11 cellular contexts compared by ENCODE assay signal in genomic region chr2:111135910-111136297, GRCh38. TPM values are rescaled to one million over a fixed set of nuclear protein-coding genes. Genes with fewer than 3 reads are reported as not detected.
DNase-seq lines count a peak whose midpoint lies in the region; ATAC-seq and TF ChIP-seq lines count a peak whose summit lies in the region.
"Had no signal": no experiment of that assay in that cellular context is flagged by ENCODE, and none has a peak within 500 bp of the region (broad histone marks: within the 10 kb centered on the region; RNA-seq: fewer than 3 reads in every experiment).

No MANE protein-coding gene starts in this region.

- H3K36me3 ChIP-seq in osteoblast (ENCODE audit: insufficient read depth, low read length) = no peaks in the 10 kb centered on the region

- H3K9me3 ChIP-seq in osteoblast (ENCODE audit: low read depth, low read length) = no peaks in the 10 kb centered on the region
- no peaks in the 10 kb centered on the region for H3K9me3 ChIP-seq in CD4-positive, alpha-beta T cell (ENCODE audit: control insufficient read depth, low read length)

- ATAC-seq in CD4-positive, alpha-beta T cell (ENCODE audit: poor library complexity) = no peak
- no peak for ATAC-seq in GM19023 (IDR thresholded peaks at IDR 0.05; ENCODE audit: unreplicated experiment)

- H3K27ac Mint-ChIP-seq in CD4-positive, alpha-beta T cell = no peak overlapping the region
- no peak overlapping the region for H3K27ac Mint-ChIP-seq in activated T-cell treated with anti-CD3 and anti-CD28 coated beads, Interleukin-2, amount 50 U/mL, for 24 hours
- H3K27ac Mint-ChIP-seq: activated naive CD8-positive, alpha-beta T cell had no signal

- TF ChIP-seq CTCF in GM12872 (IDR thresholded peaks at IDR 0.05; ENCODE audit: insufficient read depth, low read depth, low read length) = peak; percentile 22; the same call in 1 of the 3 replicates
- TF ChIP-seq CTCF in fibroblast of mammary gland (conservative IDR thresholded peaks at IDR 0.05; ENCODE audit: control insufficient read depth, insufficient read depth, low read depth, low read length) = peak; percentile 50
- peak; percentile 56 for TF ChIP-seq CTCF in osteoblast (IDR thresholded peaks at IDR 0.05; ENCODE audit: extremely low read depth, low read depth, low read length)
- TF ChIP-seq CTCF in CD4-positive, alpha-beta T cell (IDR thresholded peaks at IDR 0.05) = no peak

- peaks cover 47% of the 10 kb centered on the region for H3K36me3 Mint-ChIP-seq in CD4-positive, alpha-beta T cell (ENCODE audit: low read depth)
- H3K36me3 Mint-ChIP-seq in activated T-cell treated with anti-CD3 and anti-CD28 coated beads, Interleukin-2, amount 50 U/mL, for 24 hours (ENCODE audit: low read depth) = peaks cover 96% of the 10 kb centered on the region

- H3K4me3 ChIP-seq in fibroblast of mammary gland (ENCODE audit: control insufficient read depth, low read depth, low read length) (no peak overlapping the region), osteoblast (ENCODE audit: insufficient read depth, low read length) (no peak overlapping the region)

- no peaks in the 10 kb centered on the region for H3K27me3 Mint-ChIP-seq in CD4-positive, alpha-beta T cell
- H3K27me3 Mint-ChIP-seq in activated T-cell treated with anti-CD3 and anti-CD28 coated beads, Interleukin-2, amount 50 U/mL, for 24 hours = no peaks in the 10 kb centered on the region
- H3K27me3 Mint-ChIP-seq: activated naive CD8-positive, alpha-beta T cell had no signal

- intact Hi-C loops in CD4-positive, alpha-beta T cell (cut with DNase I, micrococcal nuclease) = no loop called here

- no peak overlapping the region for H3K4me3 Mint-ChIP-seq in CD4-positive, alpha-beta T cell
- H3K4me3 Mint-ChIP-seq in activated T-cell treated with anti-CD3 and anti-CD28 coated beads, Interleukin-2, amount 50 U/mL, for 24 hours = no peak overlapping the region
- H3K4me3 Mint-ChIP-seq: activated naive CD8-positive, alpha-beta T cell had no signal

- no peaks in the 10 kb centered on the region for H3K27me3 ChIP-seq in osteoblast (ENCODE audit: insufficient read depth, low read length)
- no peaks in the 10 kb centered on the region for H3K27me3 ChIP-seq in CD4-positive, alpha-beta T cell (ENCODE audit: control insufficient read depth, insufficient read depth, low read length)

- H3K9me3 Mint-ChIP-seq in CD4-positive, alpha-beta T cell = no peaks in the 10 kb centered on the region
- no peaks in the 10 kb centered on the region for H3K9me3 Mint-ChIP-seq in activated T-cell treated with anti-CD3 and anti-CD28 coated beads, Interleukin-2, amount 50 U/mL, for 24 hours

- H3K4me1 Mint-ChIP-seq in CD4-positive, alpha-beta T cell (ENCODE audit: low read depth) = peaks cover 32% of the 10 kb centered on the region
- peaks cover 40% of the 10 kb centered on the region for H3K4me1 Mint-ChIP-seq in activated T-cell treated with anti-CD3 and anti-CD28 coated beads, Interleukin-2, amount 50 U/mL, for 24 hours (ENCODE audit: low read depth)

- peaks cover 9% of the 10 kb centered on the region for H3K4me1 ChIP-seq in osteoblast (ENCODE audit: insufficient read depth, low read length)

- H3K79me2 ChIP-seq in osteoblast (ENCODE audit: insufficient read depth, low read length) = no peaks in the 10 kb centered on the region

- CTCF ChIA-PET in CD4-positive, alpha-beta T cell (lab: Charles Lee) = no interaction called here

- no peak overlapping the region for H3K27ac ChIP-seq in osteoblast (ENCODE audit: low read depth, low read length)
- H3K27ac ChIP-seq in caudate nucleus (ENCODE audit: low read depth, low read length) = no peak overlapping the region
- no peak overlapping the region for H3K27ac ChIP-seq in CD4-positive, alpha-beta T cell (ENCODE audit: low read depth, low read length)

- POLR2A ChIA-PET in CD4-positive, alpha-beta T cell (lab: Charles Lee) = no interaction called here

- peaks cover 7% of the 10 kb centered on the region for H4K20me1 ChIP-seq in osteoblast (ENCODE audit: insufficient read depth, low read length)

- DNase-seq in NCI-H2029 (lab: John Stamatoyannopoulos, UW) = peak; percentile 28
- peak; percentile 89 for DNase-seq in fibroblast of mammary gland (ENCODE audit: low read depth)
- peak; percentile 87 for DNase-seq in osteoblast (ENCODE audit: insufficient read length, low spot score, missing footprints)
- DNase-seq in caudate nucleus (lab: John Stamatoyannopoulos, UW) = no peak
- no peak for DNase-seq in CD4-positive, alpha-beta T cell
- DNase-seq in activated T-cell treated with anti-CD3 and anti-CD28 coated beads, Interleukin-2, amount 50 U/mL, for 24 hours = no peak
- DNase-seq: NCI-H1105, T-helper 2 cell had no signal

- H3K4me2 ChIP-seq in osteoblast (ENCODE audit: insufficient read depth, low read length) = no peak overlapping the region

- no peak overlapping the region for H2AFZ ChIP-seq in osteoblast (ENCODE audit: low read length)

RNA-seq across cellular contexts. Expression of gene BCL2L11, which starts 15.2 kb away (rescaled TPM):
- 8.0 and 11.5 TPM in 2 replicates for total RNA-seq in osteoblast
- 10 to 100 TPM; 48.6 to 50.1 TPM for total RNA-seq in CD4-positive, alpha-beta T cell

Comparison
In these comparisons a context has a peak if more than half of its experiments do, and no peak if none do; other contexts are left out.
1. DNase-seq: peak in NCI-H2029 (single experiment), fibroblast of mammary gland (single experiment) and osteoblast (single experiment); none in caudate nucleus (0 of 61), CD4-positive, alpha-beta T cell (0 of 10) and activated T-cell treated with anti-CD3 and anti-CD28 coated beads, Interleukin-2, amount 50 U/mL, for 24 hours (single experiment).